In the genomic region with DNA sequence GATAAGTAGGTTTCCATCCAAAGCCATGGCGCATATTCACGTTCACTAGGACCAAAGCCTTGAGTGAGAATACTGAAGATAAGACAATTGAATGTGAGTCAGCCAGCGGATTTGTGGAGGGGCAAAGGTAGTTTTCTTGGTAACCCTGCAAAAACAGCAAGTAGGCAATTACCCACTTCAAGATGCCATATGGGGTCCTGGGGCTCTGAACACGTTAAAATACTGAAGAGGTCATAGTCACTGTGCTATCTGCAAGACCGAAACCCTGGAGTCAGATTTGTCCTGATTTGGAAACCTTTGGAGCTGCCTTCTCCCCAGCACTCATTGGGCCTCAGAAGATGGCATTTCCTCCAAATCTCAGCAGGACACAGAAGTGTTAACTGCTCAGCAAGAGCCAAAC, we compare ENCODE assay signal across 10 cellular contexts.
"Had no signal": no experiment of that assay in that cellular context is flagged by ENCODE, and none has a peak within 500 bp of the region (broad histone marks: within the 10 kb centered on the region; RNA-seq: fewer than 3 reads in every experiment).

No MANE protein-coding gene starts in this region.

- H3K4me2 ChIP-seq: GM23338 had no signal

- FAIRE-seq: H1, H54 had no signal

- H3K9me3 ChIP-seq: HAP-1 had no signal

- DNase-seq: GM23248, GOT3, H7, H9, HCEC 1CT, HFFc6 had no signal

- H3K27ac Mint-ChIP-seq: GM23338, H9, HFFc6 had no signal

- H3K36me3 ChIP-seq: HAP-1 had no signal

- H3K4me3 ChIP-seq: GM23248, GM23338, HAP-1 had no signal

- H3K9me3 Mint-ChIP-seq: GM23338 had no signal

- H3K9ac ChIP-seq: GM23248 had no signal

- H3K4me1 ChIP-seq: HAP-1 had no signal

- H3K27ac ChIP-seq: GM23248 had no signal

- H3K4me3 Mint-ChIP-seq: GM23338, H9, HFFc6 had no signal
